Comparison of ENCODE assay signal across 23 cellular contexts in the genomic region with DNA sequence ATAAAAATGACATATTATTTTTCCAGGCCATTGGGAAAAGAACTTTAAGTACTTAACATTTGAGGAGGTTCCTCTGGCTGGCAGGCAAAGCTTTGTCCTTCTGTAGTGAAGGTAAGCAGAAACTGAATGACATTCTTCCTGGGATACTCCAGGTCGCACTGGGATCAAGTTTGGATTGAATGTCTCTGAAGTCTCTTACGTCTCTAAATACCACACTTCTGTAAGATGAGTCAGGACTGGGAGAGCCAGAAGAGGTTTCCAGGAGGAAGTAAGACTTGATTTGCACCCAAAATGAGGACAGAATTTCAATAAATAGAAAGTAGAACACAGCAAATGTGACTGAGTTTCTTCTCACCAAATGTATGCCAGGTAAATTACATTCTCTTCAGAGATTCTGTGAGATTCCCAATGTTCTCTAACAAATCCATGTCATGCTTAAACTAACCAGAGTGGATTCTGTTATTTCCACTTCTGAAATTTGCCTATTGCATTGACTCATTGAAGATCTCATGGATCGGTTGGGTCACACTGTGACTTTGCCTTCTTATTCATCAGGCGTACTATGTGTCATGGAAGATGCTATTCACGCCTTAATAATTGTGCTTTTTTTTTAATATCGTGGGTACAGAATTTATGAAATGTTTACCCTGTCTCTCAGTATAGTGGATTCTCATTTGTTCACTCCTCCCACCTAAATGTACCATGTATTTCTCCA. TPM values are rescaled to one million over a fixed set of nuclear protein-coding genes. Genes with fewer than 3 reads are reported as not detected.
DNase-seq lines count a peak whose midpoint lies in the region; ATAC-seq and TF ChIP-seq lines count a peak whose summit lies in the region.
"Had no signal": no experiment of that assay in that cellular context is flagged by ENCODE, and none has a peak within 500 bp of the region (broad histone marks: within the 10 kb centered on the region; RNA-seq: fewer than 3 reads in every experiment).

No MANE protein-coding gene starts in this region.

- CTCF ChIA-PET in PC-3 (lab: Charles Lee) (interaction anchor here (0.7 kb wide), 1 partner anchor 117 kb away, joined by 3 read pairs; no protein-coding TSS in a partner anchor), PC-9 (lab: Charles Lee) (no interaction called here)

- intact Hi-C loops in PC-3 (cut with micrococcal nuclease): loop anchor here (10.0 kb wide), 2 partner anchors 114 to 696 kb away; no protein-coding TSS in a partner anchor
- intact Hi-C loops in PC-9 (cut with micrococcal nuclease; ENCODE audit: unreplicated experiment): loop anchor here (5.0 to 10.0 kb wide), 2 partner anchors 114 to 699 kb away; no protein-coding TSS in a partner anchor
- intact Hi-C loops in posterior cingulate gyrus (cut with DNase I): no loop called here

- DNase-seq in EH (ENCODE audit: low read depth) (peak; percentile 81), PC-3 (peak; percentile 39), epithelial cell of esophagus (ENCODE audit: low read depth) (peak; percentile 41), myocyte (ENCODE audit: low read depth) (peak; percentile 2), PC-9 (no peak), posterior cingulate gyrus (no peak), putamen (ENCODE audit: low spot score) (no peak)
- DNase-seq in activated naive CD4-positive, alpha-beta T cell treated with Interleukin-2 at 50 U/mL for 16 hours: no peak
- DNase-seq: activated CD4-positive, alpha-beta T cell treated with anti-CD3 and anti-CD28 coated beads, Interleukin-2, amount 10 ng/mL, durations not matched to agents 24 days and 14 days; CD8-positive, alpha-beta T cell; DMS79 treated with DMSO at 0.1 percent for 48 hours; kidney glomerular epithelial cell; naive thymus-derived CD4-positive, alpha-beta T cell; NCI-H146; NCI-H82; OCI-M1; right lobe of liver; testis had no signal

- no peak overlapping the region for H3K4me3 ChIP-seq in PC-3 (ENCODE audit: low read length)
- no peak overlapping the region for H3K4me3 ChIP-seq in epithelial cell of esophagus (ENCODE audit: low read length)
- H3K4me3 ChIP-seq in PC-9: no peak overlapping the region
- H3K4me3 ChIP-seq: breast epithelium, gastroesophageal sphincter, HAP-1, right lobe of liver, testis had no signal

- H3K9me3 ChIP-seq in PC-3 (ENCODE audit: low read length): no peaks in the 10 kb centered on the region
- H3K9me3 ChIP-seq in PC-9 (ENCODE audit: insufficient read depth, low read depth): no peaks in the 10 kb centered on the region
- H3K9me3 ChIP-seq: breast epithelium, gastroesophageal sphincter, HAP-1, right lobe of liver, testis had no signal

- H3K36me3 ChIP-seq in PC-3 (ENCODE audit: low read depth, low read length) (no peaks in the 10 kb centered on the region), PC-9 (ENCODE audit: low read depth) (no peaks in the 10 kb centered on the region)
- H3K36me3 ChIP-seq: breast epithelium, gastroesophageal sphincter, HAP-1, right lobe of liver had no signal

- POLR2A ChIA-PET in PC-3 (lab: Charles Lee; ENCODE audit: unreplicated experiment): no interaction called here
- POLR2A ChIA-PET in PC-9 (lab: Charles Lee; ENCODE audit: unreplicated experiment): no interaction called here

- BruUV-seq in PC-3 (replicated peaks; lab: Mats Ljungman, UMichigan) (no TSS peak), PC-9 (replicated peaks; lab: Mats Ljungman, UMichigan) (no TSS peak)

- TF ChIP-seq CTCF in PC-3 (conservative IDR thresholded peaks at IDR 0.05; ENCODE audit: low read depth, low read length): no peak
- no peak for TF ChIP-seq CTCF in epithelial cell of esophagus (IDR thresholded peaks at IDR 0.05; ENCODE audit: insufficient read depth, low read depth, low read length, missing control alignments)
- TF ChIP-seq CTCF in PC-9 (conservative IDR thresholded peaks at IDR 0.05): no peak

- H3F3A ChIP-seq in PC-3 (ENCODE audit: low read length, unreplicated experiment) (no peaks in the 10 kb centered on the region), PC-9 (ENCODE audit: insufficient read depth, low read depth) (no peaks in the 10 kb centered on the region)

- no peak overlapping the region for H3K4me2 ChIP-seq in PC-3 (ENCODE audit: low read length)
- H3K4me2 ChIP-seq in PC-9: no peak overlapping the region

- H3K27ac ChIP-seq in PC-3 (ENCODE audit: low read length) (no peak overlapping the region), PC-9 (no peak overlapping the region)
- H3K27ac ChIP-seq: breast epithelium, gastroesophageal sphincter, right lobe of liver, testis had no signal

- ATAC-seq in PC-3: 0 out of 2 replicates have a peak, but pooled peaks have one; percentile 25
- ATAC-seq: activated T-helper 17 cell treated with anti-CD3 and anti-CD28 coated beads, Interleukin-2, amount 50 U/mL, for 72 hours; CD8-positive, alpha-beta T cell; gastroesophageal sphincter; naive thymus-derived CD4-positive, alpha-beta T cell; right lobe of liver; stimulated activated effector memory CD8-positive, alpha-beta T cell treated with anti-CD3 and anti-CD28 coated beads, Interleukin-12 subunit alpha, Interleukin-12 subunit beta, amount 100 ng/mL, for 72 hours had no signal

- no peak overlapping the region for H3K9ac ChIP-seq in PC-3 (ENCODE audit: low read length)

- H3K79me2 ChIP-seq in PC-3 (ENCODE audit: low read length): no peaks in the 10 kb centered on the region
- H3K79me2 ChIP-seq in PC-9 (ENCODE audit: low read depth): no peaks in the 10 kb centered on the region

- no peaks in the 10 kb centered on the region for H3K9me2 ChIP-seq in PC-3 (replicated peaks; ENCODE audit: low read length)
- no peaks in the 10 kb centered on the region for H3K9me2 ChIP-seq in PC-9 (ENCODE audit: insufficient read depth)

- H2AFZ ChIP-seq in PC-3 (ENCODE audit: low read length) (peak overlapping the region; percentile 10; the same call in 1 of the 2 replicates), PC-9 (no peak overlapping the region)

- no peaks in the 10 kb centered on the region for H4K20me1 ChIP-seq in PC-3 (ENCODE audit: low read length)
- no peaks in the 10 kb centered on the region for H4K20me1 ChIP-seq in PC-9 (ENCODE audit: insufficient read depth)

- H3K4me1 ChIP-seq in PC-3 (ENCODE audit: insufficient read depth, low read length) (peaks cover under 1% of the 10 kb centered on the region; the same call in 1 of the 2 replicates), PC-9 (replicated peaks; ENCODE audit: insufficient read depth) (no peaks in the 10 kb centered on the region)
- H3K4me1 ChIP-seq: breast epithelium, gastroesophageal sphincter, right lobe of liver, testis had no signal

- H3K27me3 ChIP-seq in PC-3 (ENCODE audit: low read length) (no peaks in the 10 kb centered on the region), PC-9 (ENCODE audit: insufficient read depth, low read depth) (no peaks in the 10 kb centered on the region)
- H3K27me3 ChIP-seq: breast epithelium, gastroesophageal sphincter, right lobe of liver, testis had no signal

RNA-seq across cellular contexts. Expression of a gene that starts 25.5 kb away (rescaled TPM):
- total RNA-seq in PC-3 (2014; rRNA removed) (not detected in 2 replicates), myocyte (0.10 TPM in 1 of 2 replicates, not detected in the other), PC-9 (2021) (not detected in 2 replicates)
- 0.38 TPM for polyA plus RNA-seq in myocyte (2012)
- total RNA-seq: activated CD4-positive, alpha-beta T cell treated with anti-CD3 and anti-CD28 coated beads, Interleukin-2, amount 10 ng/mL, durations not matched to agents 24 days and 14 days; activated T-helper 17 cell treated with anti-CD3 and anti-CD28 coated beads, Interleukin-2, amount 50 U/mL, for 72 hours; CD8-positive, alpha-beta T cell; naive thymus-derived CD4-positive, alpha-beta T cell; right lobe of liver had no signal
- polyA plus RNA-seq: naive thymus-derived CD4-positive, alpha-beta T cell had no signal

Comparison
In these comparisons a context has a peak if more than half of its experiments do, and no peak if none do; other contexts are left out.
1. DNase-seq: peak in EH (single experiment), PC-3 (single experiment), epithelial cell of esophagus (single experiment) and myocyte (single experiment); none in PC-9 (0 of 2), posterior cingulate gyrus (0 of 10), putamen (single experiment) and activated naive CD4-positive, alpha-beta T cell treated with Interleukin-2 at 50 U/mL for 16 hours (single experiment).